Comparison of ENCODE assay signal across 1 cellular context in the genomic region with DNA sequence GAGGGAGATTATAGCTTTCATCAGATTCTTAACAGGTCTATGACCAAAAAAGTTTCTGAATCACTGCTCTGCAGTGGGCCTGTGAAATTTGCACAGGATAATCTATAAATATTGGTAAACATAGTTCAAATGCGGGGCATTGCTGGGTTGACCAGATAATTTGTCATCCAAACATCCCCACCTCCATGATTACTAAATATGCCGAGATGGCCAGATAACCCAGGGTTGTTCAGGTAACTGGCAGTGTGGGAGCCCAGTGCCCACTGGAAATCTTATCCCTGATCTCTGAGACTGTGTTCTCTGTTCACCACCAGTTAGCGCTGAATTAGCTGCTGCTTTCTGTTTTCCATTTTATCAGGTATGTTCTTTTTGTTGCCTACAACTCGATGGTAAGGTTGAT.
TF ChIP-seq lines count a peak whose summit lies in the region.

No MANE protein-coding gene starts in this region.

TF ChIP-seq in H1, 55 proteins besides CTCF, POLR2A, EP300 and RAD21:
- TF ChIP-seq EZH2 (IDR thresholded peaks at IDR 0.05; ENCODE audit: low read depth, low read length, severe bottlenecking) (no peak), JUND (IDR thresholded peaks at IDR 0.05; ENCODE audit: low read length) (no peak), KDM5A (IDR thresholded peaks at IDR 0.05; ENCODE audit: low read length) (no peak)
